ENCODE assay signal across 8 cellular contexts in genomic region chr17:28726396-28726911, GRCh38. TPM values are rescaled to one million over a fixed set of nuclear protein-coding genes. Genes with fewer than 3 reads are reported as not detected.
DNase-seq lines count a peak whose midpoint lies in the region; ATAC-seq and TF ChIP-seq lines count a peak whose summit lies in the region.

No MANE protein-coding gene starts in this region.

- no peak for TF ChIP-seq POLR2A in uterus (IDR thresholded peaks at IDR 0.05)

- peak overlapping the region; percentile 100 for H3K27ac ChIP-seq in OCI-LY3 (ENCODE audit: low read length)
- peak overlapping the region; percentile 45 for H3K27ac ChIP-seq in neutrophil
- H3K27ac ChIP-seq in uterus: peak overlapping the region; percentile 96 to 100

- peaks cover 48% of the 10 kb centered on the region for H3K79me2 ChIP-seq in OCI-LY3 (ENCODE audit: low read length)

- H3K4me2 ChIP-seq in OCI-LY3 (ENCODE audit: low read length): peak overlapping the region; percentile 93

- H3K27me3 ChIP-seq in OCI-LY3 (ENCODE audit: low read depth, low read length) (no peaks in the 10 kb centered on the region), neutrophil (peaks cover 21% of the 10 kb centered on the region), uterus (no peaks in the 10 kb centered on the region)

- DNase-seq in EH (ENCODE audit: low read depth) (peak; percentile 73), fibroblast of pulmonary artery (ENCODE audit: low read depth) (peak; percentile 41), uterus (peak in 1 of 2 donors; percentile 68)
- DNase-seq in activated T-helper 1 cell treated with anti-CD3 and anti-CD28 coated beads, Interleukin-2, amount 50 U/mL, for 16 hours (ENCODE audit: low read depth in 1 of 2, low spot score in 1 of 2): peak; percentile 41 to 59

- H2AFZ ChIP-seq in OCI-LY3 (ENCODE audit: low read depth, low read length): no peak overlapping the region

- H3K4me3 ChIP-seq in OCI-LY3 (ENCODE audit: low read length) (peak overlapping the region; percentile 93), fibroblast of pulmonary artery (replicated peaks; ENCODE audit: low read depth, low read length) (peak overlapping the region; percentile 70), neutrophil (ENCODE audit: low read depth in 1 of 2, low read length in 1 of 2) (peak overlapping the region; percentile 63 to 87), uterus (peak overlapping the region; percentile 73 to 95)

- peak overlapping the region; percentile 100 for H3K9ac ChIP-seq in OCI-LY3 (ENCODE audit: low read length)

- TF ChIP-seq CTCF in OCI-LY3 (IDR thresholded peaks at IDR 0.05; ENCODE audit: low read depth, low read length) (no peak), fibroblast of pulmonary artery (IDR thresholded peaks at IDR 0.05; ENCODE audit: low read length, missing control alignments) (no peak), neutrophil (IDR thresholded peaks at IDR 0.05) (no peak), uterus (IDR thresholded peaks at IDR 0.05) (no peak)

- H3K9me3 ChIP-seq in OCI-LY3 (ENCODE audit: insufficient read depth, low read length) (no peaks in the 10 kb centered on the region), neutrophil (no peaks in the 10 kb centered on the region), uterus (no peaks in the 10 kb centered on the region)

- ATAC-seq in HG03045 (IDR thresholded peaks at IDR 0.05; ENCODE audit: unreplicated experiment): peak; percentile 17
- ATAC-seq in HG02610 (IDR thresholded peaks at IDR 0.05; ENCODE audit: unreplicated experiment): no peak

- H3K36me3 ChIP-seq in OCI-LY3 (replicated peaks; ENCODE audit: low read depth, low read length) (peaks cover 32% of the 10 kb centered on the region), neutrophil (peaks cover 22% of the 10 kb centered on the region), uterus (no peaks in the 10 kb centered on the region)

- peaks cover 57% of the 10 kb centered on the region for H3K4me1 ChIP-seq in OCI-LY3 (ENCODE audit: low read length)
- H3K4me1 ChIP-seq in neutrophil (ENCODE audit: control insufficient read depth in 1 of 2, insufficient read depth in 1 of 2, low read depth in 1 of 2, low read length in 1 of 2): peaks cover 34 to 39% of the 10 kb centered on the region in 2 experiments
- H3K4me1 ChIP-seq in uterus: peaks cover 2 to 19% of the 10 kb centered on the region in 2 donors

- intact Hi-C loops in uterus (cut with DNase I; ENCODE audit: low total_unique reads): no loop called here

- peaks cover 30% of the 10 kb centered on the region for H4K20me1 ChIP-seq in OCI-LY3 (ENCODE audit: insufficient read depth, low read length)

RNA-seq across cellular contexts. Expression of gene TLCD1, which starts 0.4 kb away (rescaled TPM):
- total RNA-seq in uterus: 1 to 10 TPM in 2 of 4 donors, not detected in 2; 1.3 to 1.4 TPM

RNA-seq across cellular contexts. Expression of gene NEK8, which starts 2.1 kb away (rescaled TPM):
- 1 to 10 TPM in 3 of 4 donors, not detected in 1; 1.2 to 5.0 (median 1.3) TPM for total RNA-seq in uterus

RNA-seq across cellular contexts. Expression of gene RPL23A, which starts 6.7 kb away (rescaled TPM):
- total RNA-seq in uterus: 1,000 to 10,000 TPM in 2 of 4 donors, 100 to 1,000 TPM in 2; 244 to 1,659 (median 911) TPM

RNA-seq across cellular contexts. Expression of gene RAB34, which starts 8.8 kb away (rescaled TPM):
- total RNA-seq in uterus: 100 to 1,000 TPM; 113 to 411 (median 126) TPM

RNA-seq across cellular contexts. Expression of gene PROCA1, which starts 14.8 kb away (rescaled TPM):
- total RNA-seq in uterus: 1 to 10 TPM in 2 of 4 donors, not detected in 2; 2.6 to 3.6 TPM

Comparison
In these comparisons a context has a peak if more than half of its experiments do, and no peak if none do; other contexts are left out.
1. H3K27ac ChIP-seq: peak in every context shown above with its lines; median percentile 100 in OCI-LY3; 98 in uterus; 45 in neutrophil.